8 cellular contexts compared by ENCODE assay signal in the genomic region with DNA sequence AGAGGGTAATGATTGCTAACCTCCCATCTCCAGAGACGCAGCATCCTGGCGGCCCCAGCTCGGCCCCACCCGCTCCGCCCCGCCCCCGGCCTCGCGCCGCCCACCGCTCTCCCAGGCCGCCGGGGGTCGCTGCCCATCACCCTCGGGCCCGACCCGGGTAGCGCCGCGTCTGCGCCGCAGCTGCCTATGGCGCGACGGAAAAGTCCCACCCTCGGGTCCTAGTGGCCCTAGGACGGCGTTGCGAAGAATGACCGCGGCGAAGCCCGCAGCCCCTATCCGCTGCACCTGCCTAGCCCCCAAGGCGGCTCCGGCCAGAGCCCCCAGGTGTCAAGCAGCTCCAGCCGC. TPM values are rescaled to one million over a fixed set of nuclear protein-coding genes. Genes with fewer than 3 reads are reported as not detected.
DNase-seq lines count a peak whose midpoint lies in the region; ATAC-seq and TF ChIP-seq lines count a peak whose summit lies in the region.

No MANE protein-coding gene starts in this region.

- peaks cover 17% of the 10 kb centered on the region for H3K4me1 ChIP-seq in effector memory CD4-positive, alpha-beta T cell (ENCODE audit: control insufficient read depth, insufficient read depth, low read length, poor library complexity, severe bottlenecking)
- H3K4me1 ChIP-seq in mesodermal cell (ENCODE audit: control insufficient read depth, insufficient read depth, low read length, poor library complexity, severe bottlenecking): peaks cover 9% of the 10 kb centered on the region

- H3K27ac Mint-ChIP-seq in activated CD4-positive, alpha-beta memory T cell treated with anti-CD3 and anti-CD28 coated beads, Interleukin-2, amount 10 ng/mL, durations not matched to agents 7 days and 5 days: peak overlapping the region; percentile 99

- no peaks in the 10 kb centered on the region for H3K9me3 Mint-ChIP-seq in activated CD4-positive, alpha-beta memory T cell treated with anti-CD3 and anti-CD28 coated beads, Interleukin-2, amount 10 ng/mL, durations not matched to agents 7 days and 5 days

- ATAC-seq in GM18511 (IDR thresholded peaks at IDR 0.05; ENCODE audit: unreplicated experiment): peak; percentile 67
- ATAC-seq in HG02981 (IDR thresholded peaks at IDR 0.05; ENCODE audit: unreplicated experiment): peak; percentile 59

- peaks cover 38% of the 10 kb centered on the region for H3K36me3 ChIP-seq in effector memory CD4-positive, alpha-beta T cell (ENCODE audit: control insufficient read depth, insufficient read depth, low read length)
- peaks cover 68% of the 10 kb centered on the region for H3K36me3 ChIP-seq in mesodermal cell (ENCODE audit: control insufficient read depth, insufficient read depth, low read length)

- H3K4me1 Mint-ChIP-seq in activated CD4-positive, alpha-beta memory T cell treated with anti-CD3 and anti-CD28 coated beads, Interleukin-2, amount 10 ng/mL, durations not matched to agents 7 days and 5 days: peaks cover 66% of the 10 kb centered on the region

- H3K36me3 Mint-ChIP-seq in activated CD4-positive, alpha-beta memory T cell treated with anti-CD3 and anti-CD28 coated beads, Interleukin-2, amount 10 ng/mL, durations not matched to agents 7 days and 5 days (ENCODE audit: low read depth): peaks cover 58% of the 10 kb centered on the region

- no peaks in the 10 kb centered on the region for H3K27me3 ChIP-seq in AG04450 (ENCODE audit: control insufficient read depth, insufficient read depth, low read length)
- no peaks in the 10 kb centered on the region for H3K27me3 ChIP-seq in effector memory CD4-positive, alpha-beta T cell (replicated peaks; ENCODE audit: control insufficient read depth, insufficient read depth, low read length, poor library complexity, severe bottlenecking)

- H3K4me3 ChIP-seq in AG04450 (ENCODE audit: low read depth, low read length) (peak overlapping the region; percentile 100), mesodermal cell (ENCODE audit: extremely low read depth, insufficient read depth, low read length, poor library complexity, severe bottlenecking) (peak overlapping the region; percentile 97)
- peak overlapping the region; percentile 74 for H3K4me3 ChIP-seq in effector memory CD4-positive, alpha-beta T cell (ENCODE audit: insufficient read depth, low read depth, low read length, poor library complexity, severe bottlenecking)

- TF ChIP-seq CTCF in AG04450 (IDR thresholded peaks at IDR 0.05; ENCODE audit: low read depth, low read length): no peak; the same call in 1 of the 2 replicates

- H3K9me3 ChIP-seq in AG04450 (ENCODE audit: control insufficient read depth, insufficient read depth, low read length): peaks cover 4% of the 10 kb centered on the region; the same call in 1 of the 2 replicates
- H3K9me3 ChIP-seq in effector memory CD4-positive, alpha-beta T cell (ENCODE audit: control insufficient read depth, low read length): no peaks in the 10 kb centered on the region
- H3K9me3 ChIP-seq in mesodermal cell (ENCODE audit: control insufficient read depth, low read length): no peaks in the 10 kb centered on the region

- POLR2A ChIA-PET in AG04450 (lab: Yijun Ruan, JAX): interaction anchor here (1.0 to 1.7 kb wide), 5 partner anchors 10 to 386 kb away, joined by 3 to 17 read pairs (median 5); a partner anchor contains a TSS
- POLR2A ChIA-PET in activated CD4-positive, alpha-beta memory T cell treated with anti-CD3 and anti-CD28 coated beads, Interleukin-2, amount 10 ng/mL, durations not matched to agents 7 days and 5 days (lab: Charles Lee): interaction anchor here (0.9 to 4.5 kb wide), 25 partner anchors 9 to 516 kb away, joined by 3 to 51 read pairs (median 5); a partner anchor contains a TSS

- WGBS in mesodermal cell (ENCODE audit: insufficient coverage in 2 of 2), 2 experiments: 0% methylated on average over 13 to 23 of the region's 37 CpGs

- H3K4me3 Mint-ChIP-seq in activated CD4-positive, alpha-beta memory T cell treated with anti-CD3 and anti-CD28 coated beads, Interleukin-2, amount 10 ng/mL, durations not matched to agents 7 days and 5 days: peak overlapping the region; percentile 99

- H3K27ac ChIP-seq in AG04450 (ENCODE audit: low read depth, low read length): peak overlapping the region; percentile 96
- peak overlapping the region; percentile 97 for H3K27ac ChIP-seq in effector memory CD4-positive, alpha-beta T cell (ENCODE audit: insufficient read depth, low read length, poor library complexity, severe bottlenecking)
- peak overlapping the region; percentile 99 for H3K27ac ChIP-seq in mesodermal cell (ENCODE audit: low read depth, low read length, severe bottlenecking)

- H3K27me3 Mint-ChIP-seq in activated CD4-positive, alpha-beta memory T cell treated with anti-CD3 and anti-CD28 coated beads, Interleukin-2, amount 10 ng/mL, durations not matched to agents 7 days and 5 days: no peaks in the 10 kb centered on the region

- CTCF ChIA-PET in AG04450 (lab: Charles Lee): interaction anchor here (0.6 to 3.1 kb wide), 9 partner anchors 9 to 317 kb away, joined by 3 to 18 read pairs (median 4); no protein-coding TSS in a partner anchor
- CTCF ChIA-PET in activated CD4-positive, alpha-beta memory T cell treated with anti-CD3 and anti-CD28 coated beads, Interleukin-2, amount 10 ng/mL, durations not matched to agents 7 days and 5 days (lab: Charles Lee): interaction anchor here (0.6 to 2.9 kb wide), 9 partner anchors 9 to 387 kb away, joined by 3 to 22 read pairs (median 4); a partner anchor contains a TSS

- no peak for DNase-seq in AG04450 (ENCODE audit: low read depth, low spot score)
- peak; percentile 38 for DNase-seq in NCI-H2196 treated with DMSO at 0.1 percent for 48 hours (lab: John Stamatoyannopoulos, UW; ENCODE audit: unreplicated experiment)
- DNase-seq in activated CD4-positive, alpha-beta memory T cell treated with anti-CD3 and anti-CD28 coated beads, Interleukin-2, amount 10 ng/mL, durations not matched to agents 7 days and 5 days: peak; percentile 72
- DNase-seq in effector memory CD4-positive, alpha-beta T cell: peak; percentile 60 to 68 (median 67)
- peak; percentile 82 for DNase-seq in stimulated activated CD8-positive, alpha-beta memory T cell treated with anti-CD3 and anti-CD28 coated beads, Interleukin-4, amount 100 ng/mL, for 48 hours

RNA-seq across cellular contexts. Expression of a gene that starts 0.5 kb away (rescaled TPM):
- polyA plus RNA-seq in AG04450 (2011; rRNA removed): 37.3 and 40.3 TPM in 2 replicates
- polyA minus RNA-seq in AG04450 (2011; rRNA and poly(A)+ RNA removed): 45.7 and 50.7 TPM in 2 replicates
- total RNA-seq in activated CD4-positive, alpha-beta memory T cell treated with anti-CD3 and anti-CD28 coated beads, Interleukin-2, amount 10 ng/mL, durations not matched to agents 7 days and 5 days: 10 to 100 TPM; 89.6 to 90.2 TPM
- polyA plus RNA-seq in mesodermal cell (2013, experiment 1 of 2): 58.9 TPM
- 57.3 TPM for polyA plus RNA-seq in mesodermal cell (2013, experiment 2 of 2)

RNA-seq across cellular contexts. Expression of a gene that starts 0.6 kb away (rescaled TPM):
- 71.6 and 86.5 TPM in 2 replicates for polyA plus RNA-seq in AG04450 (2011; rRNA removed)
- 59.9 and 74.6 TPM in 2 replicates for polyA minus RNA-seq in AG04450 (2011; rRNA and poly(A)+ RNA removed)
- total RNA-seq in activated CD4-positive, alpha-beta memory T cell treated with anti-CD3 and anti-CD28 coated beads, Interleukin-2, amount 10 ng/mL, durations not matched to agents 7 days and 5 days: 10 to 100 TPM; 47.3 to 47.5 TPM
- 35.4 TPM for polyA plus RNA-seq in mesodermal cell (2013, experiment 1 of 2)
- polyA plus RNA-seq in mesodermal cell (2013, experiment 2 of 2): 26.0 TPM

RNA-seq across cellular contexts. Expression of a gene that starts 36.9 kb away (rescaled TPM):
- polyA plus RNA-seq in AG04450 (2011; rRNA removed): 28.8 and 32.6 TPM in 2 replicates
- 18.0 and 21.6 TPM in 2 replicates for polyA minus RNA-seq in AG04450 (2011; rRNA and poly(A)+ RNA removed)
- 1 to 10 TPM; 7.6 to 9.3 TPM for total RNA-seq in activated CD4-positive, alpha-beta memory T cell treated with anti-CD3 and anti-CD28 coated beads, Interleukin-2, amount 10 ng/mL, durations not matched to agents 7 days and 5 days
- polyA plus RNA-seq in mesodermal cell (2013, experiment 1 of 2): 27.9 TPM
- polyA plus RNA-seq in mesodermal cell (2013, experiment 2 of 2): 24.5 TPM
